ENCODE assay signal across 21 cellular contexts in the genomic region with DNA sequence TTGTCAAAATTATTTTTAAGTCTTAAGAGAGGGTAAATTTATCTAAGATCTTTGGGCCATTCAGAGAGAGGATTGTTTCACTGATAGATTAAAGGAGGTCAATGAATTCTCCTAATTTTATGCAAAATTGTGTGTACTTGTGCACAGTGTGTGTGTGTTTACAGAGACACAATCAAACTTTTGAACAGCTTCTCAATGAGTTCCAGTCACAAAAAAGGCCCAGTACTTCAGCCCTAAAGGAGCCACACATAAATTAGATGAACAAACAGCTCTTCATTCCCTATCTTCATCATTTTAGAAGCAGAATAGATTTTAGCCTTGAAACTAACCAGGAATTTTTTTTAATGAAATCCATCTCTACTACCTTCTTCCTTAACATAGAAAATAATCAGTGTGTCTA. TPM values are rescaled to one million over a fixed set of nuclear protein-coding genes. Genes with fewer than 3 reads are reported as not detected.
DNase-seq lines count a peak whose midpoint lies in the region; ATAC-seq and TF ChIP-seq lines count a peak whose summit lies in the region.
"Had no signal": no experiment of that assay in that cellular context is flagged by ENCODE, and none has a peak within 500 bp of the region (broad histone marks: within the 10 kb centered on the region; RNA-seq: fewer than 3 reads in every experiment).

No MANE protein-coding gene starts in this region.

- H3K27ac Mint-ChIP-seq in mesothelial cell of epicardium: peak overlapping the region; percentile 18
- H3K27ac Mint-ChIP-seq: CD14-positive monocyte; CD4-positive, CD25-positive, alpha-beta regulatory T cell; CD8-positive, alpha-beta T cell had no signal

- no peak overlapping the region for H3K4me3 Mint-ChIP-seq in mesothelial cell of epicardium
- no peak overlapping the region for H3K4me3 Mint-ChIP-seq in activated T-cell treated with anti-CD3 and anti-CD28 coated beads, Interleukin-2, amount 50 U/mL, for 4 hours
- H3K4me3 Mint-ChIP-seq: CD14-positive monocyte; CD4-positive, CD25-positive, alpha-beta regulatory T cell; CD8-positive, alpha-beta T cell had no signal

- peaks cover 6% of the 10 kb centered on the region for H3K9me3 Mint-ChIP-seq in mesothelial cell of epicardium
- no peaks in the 10 kb centered on the region for H3K9me3 Mint-ChIP-seq in activated T-cell treated with anti-CD3 and anti-CD28 coated beads, Interleukin-2, amount 50 U/mL, for 4 hours
- H3K9me3 Mint-ChIP-seq: CD4-positive, CD25-positive, alpha-beta regulatory T cell; CD8-positive, alpha-beta T cell had no signal

- no peaks in the 10 kb centered on the region for H3K9me3 ChIP-seq in colonic mucosa
- H3K9me3 ChIP-seq: A549, BE2C, BLaER1, Caco-2 had no signal

- H3K4me1 ChIP-seq in colonic mucosa: no peaks in the 10 kb centered on the region
- H3K4me1 ChIP-seq: A549, BLaER1, Caco-2 had no signal

- H3K9ac ChIP-seq in colonic mucosa (ENCODE audit: low read depth in 2 of 2, low read length in 2 of 2): no peak overlapping the region
- H3K9ac ChIP-seq: BLaER1 had no signal

- H3K4me3 ChIP-seq in colonic mucosa: no peak overlapping the region
- H3K4me3 ChIP-seq: A549, BLaER1 had no signal

- H3K27ac ChIP-seq in colonic mucosa: no peak overlapping the region
- H3K27ac ChIP-seq: 22Rv1, A549, BLaER1 had no signal

- intact Hi-C loops in colonic mucosa (cut with DNase I): no loop called here

- TF ChIP-seq CTCF in mesothelial cell of epicardium (IDR thresholded peaks at IDR 0.05; ENCODE audit: unreplicated experiment): no peak
- TF ChIP-seq CTCF in colonic mucosa (IDR thresholded peaks at IDR 0.05): no peak

- peaks cover 17% of the 10 kb centered on the region for H3K36me3 Mint-ChIP-seq in mesothelial cell of epicardium
- H3K36me3 Mint-ChIP-seq in activated T-cell treated with anti-CD3 and anti-CD28 coated beads, Interleukin-2, amount 50 U/mL, for 4 hours (ENCODE audit: insufficient read depth): no peaks in the 10 kb centered on the region
- H3K36me3 Mint-ChIP-seq: CD14-positive monocyte; CD4-positive, CD25-positive, alpha-beta regulatory T cell; CD8-positive, alpha-beta T cell had no signal

- no peak for ATAC-seq in activated T-cell treated with anti-CD3 and anti-CD28 coated beads, Interleukin-2, amount 50 U/mL, for 4 hours
- no peak for ATAC-seq in GM18502 (IDR thresholded peaks at IDR 0.05; ENCODE audit: poor library complexity, unreplicated experiment)
- ATAC-seq: A549; CD8-positive, alpha-beta T cell had no signal

- no peaks in the 10 kb centered on the region for H3K27me3 ChIP-seq in colonic mucosa
- H3K27me3 ChIP-seq: BE2C, BLaER1 had no signal

- no peaks in the 10 kb centered on the region for H3K36me3 ChIP-seq in colonic mucosa
- H3K36me3 ChIP-seq: BLaER1 had no signal

- DNase-seq in Ammon's horn (ENCODE audit: low spot score) (peak; percentile 30), inferior parietal cortex (ENCODE audit: extremely low spot score) (peak; percentile 20), mesothelial cell of epicardium (ENCODE audit: low spot score in 2 of 2, unreplicated experiment in 2 of 2) (no peak), pons (ENCODE audit: low spot score) (peak; percentile 91), colonic mucosa (no peak)
- DNase-seq in activated T-cell treated with anti-CD3 and anti-CD28 coated beads, Interleukin-2, amount 50 U/mL, for 4 hours: no peak
- DNase-seq: AML-193; BE2C; C1 segment of cervical spinal cord; Caco-2; Calu3; CD4-positive, CD25-positive, alpha-beta regulatory T cell; CD8-positive, alpha-beta T cell; DMS79 treated with DMSO at 0.1 percent for 48 hours; GF-D8 had no signal

- no peaks in the 10 kb centered on the region for H3K27me3 Mint-ChIP-seq in mesothelial cell of epicardium (ENCODE audit: low read depth)
- peaks cover 3% of the 10 kb centered on the region for H3K27me3 Mint-ChIP-seq in activated T-cell treated with anti-CD3 and anti-CD28 coated beads, Interleukin-2, amount 50 U/mL, for 4 hours (ENCODE audit: low read depth)

- H3K4me1 Mint-ChIP-seq in mesothelial cell of epicardium: peaks cover 8% of the 10 kb centered on the region
- H3K4me1 Mint-ChIP-seq in activated T-cell treated with anti-CD3 and anti-CD28 coated beads, Interleukin-2, amount 50 U/mL, for 4 hours (ENCODE audit: low read depth): no peaks in the 10 kb centered on the region
- H3K4me1 Mint-ChIP-seq: CD14-positive monocyte; CD4-positive, CD25-positive, alpha-beta regulatory T cell had no signal

RNA-seq across cellular contexts. Expression of a gene that starts 9.7 kb away (rescaled TPM):
- 144 to 156 TPM (median 156 TPM) in 3 replicates for total RNA-seq in mesothelial cell of epicardium
- not detected for total RNA-seq in activated T-cell treated with anti-CD3 and anti-CD28 coated beads, Interleukin-2, amount 50 U/mL, for 4 hours
- total RNA-seq in colonic mucosa: under 1 TPM; 0.67 to 0.69 TPM
- total RNA-seq: A172; Caco-2; Calu3; CD4-positive, CD25-positive, alpha-beta regulatory T cell; CD8-positive, alpha-beta T cell had no signal

Comparison
In these comparisons a context has a peak if more than half of its experiments do, and no peak if none do; other contexts are left out.
1. DNase-seq: peak in Ammon's horn (single experiment), inferior parietal cortex (single experiment) and pons (single experiment); none in mesothelial cell of epicardium (0 of 2), activated T-cell treated with anti-CD3 and anti-CD28 coated beads, Interleukin-2, amount 50 U/mL, for 4 hours (single experiment) and colonic mucosa (single experiment).
2. RNA of a gene that starts 9.7 kb away (total RNA-seq): 144 to 156 TPM in mesothelial cell of epicardium; 0.67 to 0.69 TPM in colonic mucosa and not detected in activated T-cell treated with anti-CD3 and anti-CD28 coated beads, Interleukin-2, amount 50 U/mL, for 4 hours; every median in the first group is over 10 times any median in the second.